8 cellular contexts compared by ENCODE assay signal in genomic region chr5:109921735-109922395, GRCh38.
DNase-seq lines count a peak whose midpoint lies in the region; ATAC-seq and TF ChIP-seq lines count a peak whose summit lies in the region.

No MANE protein-coding gene starts in this region.

- no peak for TF ChIP-seq CTCF in type B pancreatic cell (conservative IDR thresholded peaks at IDR 0.05)

- H3K4me1 Mint-ChIP-seq in stimulated activated memory B cell treated with anti-CD40 and anti-IgM and Interleukin-4, amounts not matched to agents 10 μg/mL and 1 μg/mL and 100 μg/mL, for 72 hours = no peaks in the 10 kb centered on the region
- no peaks in the 10 kb centered on the region for H3K4me1 Mint-ChIP-seq in type B pancreatic cell (ENCODE audit: unreplicated experiment)

- DNase-seq in DMS 273 (lab: John Stamatoyannopoulos, UW; ENCODE audit: unreplicated experiment) (peak; percentile 19), DMS 273 treated with DMSO at 0.1 percent for 48 hours (lab: John Stamatoyannopoulos, UW) (no peak), SW480 (ENCODE audit: low spot score) (peak; percentile 75), astrocyte of the hippocampus (ENCODE audit: low read depth, low spot score) (peak; percentile 74), AG08395 (ENCODE audit: low spot score) (no peak), type B pancreatic cell (ENCODE audit: extremely low spot score, unreplicated experiment) (no peak)

- H3K27me3 Mint-ChIP-seq in stimulated activated memory B cell treated with anti-CD40 and anti-IgM and Interleukin-4, amounts not matched to agents 10 μg/mL and 1 μg/mL and 100 μg/mL, for 72 hours = no peaks in the 10 kb centered on the region
- H3K27me3 Mint-ChIP-seq in type B pancreatic cell = peaks cover 3% of the 10 kb centered on the region

- no peak overlapping the region for H3K4me3 Mint-ChIP-seq in stimulated activated memory B cell treated with anti-CD40 and anti-IgM and Interleukin-4, amounts not matched to agents 10 μg/mL and 1 μg/mL and 100 μg/mL, for 72 hours
- no peak overlapping the region for H3K4me3 Mint-ChIP-seq in type B pancreatic cell

- no peaks in the 10 kb centered on the region for H3K36me3 Mint-ChIP-seq in stimulated activated memory B cell treated with anti-CD40 and anti-IgM and Interleukin-4, amounts not matched to agents 10 μg/mL and 1 μg/mL and 100 μg/mL, for 72 hours
- no peaks in the 10 kb centered on the region for H3K36me3 Mint-ChIP-seq in type B pancreatic cell

- H3K9me3 Mint-ChIP-seq in stimulated activated memory B cell treated with anti-CD40 and anti-IgM and Interleukin-4, amounts not matched to agents 10 μg/mL and 1 μg/mL and 100 μg/mL, for 72 hours = no peaks in the 10 kb centered on the region
- no peaks in the 10 kb centered on the region for H3K9me3 Mint-ChIP-seq in type B pancreatic cell

- no peak overlapping the region for H3K27ac Mint-ChIP-seq in stimulated activated memory B cell treated with anti-CD40 and anti-IgM and Interleukin-4, amounts not matched to agents 10 μg/mL and 1 μg/mL and 100 μg/mL, for 72 hours
- no peak overlapping the region for H3K27ac Mint-ChIP-seq in type B pancreatic cell

- peak; percentile 49 for ATAC-seq in stimulated activated memory B cell treated with anti-CD40 and anti-IgM and Interleukin-4, amounts not matched to agents 10 μg/mL and 1 μg/mL and 100 μg/mL, for 72 hours
- no peak for ATAC-seq in HG02623 (IDR thresholded peaks at IDR 0.05; ENCODE audit: unreplicated experiment)

Comparison
In these comparisons a context has a peak if more than half of its experiments do, and no peak if none do; other contexts are left out.
1. DNase-seq: peak in DMS 273 (single experiment), SW480 (single experiment) and astrocyte of the hippocampus (single experiment); none in DMS 273 treated with DMSO at 0.1 percent for 48 hours (single experiment), AG08395 (single experiment) and type B pancreatic cell (single experiment).